ENCODE assay signal across 14 cellular contexts in the genomic region with DNA sequence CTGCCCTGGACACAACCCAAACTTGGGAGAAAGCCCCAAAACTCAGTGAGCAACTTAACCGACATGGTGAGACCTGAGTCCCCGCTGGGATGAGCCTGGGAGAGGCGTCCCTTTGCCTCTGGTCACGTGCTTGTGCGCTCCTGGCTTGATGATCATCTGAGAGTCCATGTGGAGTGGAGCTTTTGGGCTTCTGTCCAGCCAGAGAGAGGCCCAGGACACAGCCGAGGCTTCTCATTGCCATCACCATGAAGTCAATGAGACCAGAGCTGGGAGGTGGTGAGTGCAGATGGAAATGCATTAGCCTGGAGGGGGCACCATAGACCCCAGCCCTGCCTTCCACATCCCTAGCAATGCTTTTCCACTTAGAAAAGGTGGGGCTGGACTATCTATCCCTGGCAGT.
DNase-seq lines count a peak whose midpoint lies in the region; TF ChIP-seq lines count a peak whose summit lies in the region.
"Had no signal": no experiment of that assay in that cellular context is flagged by ENCODE, and none has a peak within 500 bp of the region (broad histone marks: within the 10 kb centered on the region; RNA-seq: fewer than 3 reads in every experiment).

No MANE protein-coding gene starts in this region.

- TF ChIP-seq CTCF in OCI-LY3 (IDR thresholded peaks at IDR 0.05; ENCODE audit: low read depth, low read length) = no peak
- TF ChIP-seq CTCF in type B pancreatic cell (conservative IDR thresholded peaks at IDR 0.05) = no peak

- no peak overlapping the region for H3K9ac ChIP-seq in OCI-LY3 (ENCODE audit: low read length)
- H3K9ac ChIP-seq: BLaER1 had no signal

- H3K27ac Mint-ChIP-seq in type B pancreatic cell = no peak overlapping the region
- H3K27ac Mint-ChIP-seq: CD8-positive, alpha-beta memory T cell had no signal

- no peaks in the 10 kb centered on the region for H3K36me3 ChIP-seq in OCI-LY3 (replicated peaks; ENCODE audit: low read depth, low read length)
- H3K36me3 ChIP-seq: BLaER1 had no signal

- H3K4me1 ChIP-seq in OCI-LY3 (ENCODE audit: low read length) = no peaks in the 10 kb centered on the region

- no peak overlapping the region for H3K4me3 ChIP-seq in OCI-LY3 (ENCODE audit: low read length)
- H3K4me3 ChIP-seq: BLaER1 had no signal

- H3K9me3 Mint-ChIP-seq in type B pancreatic cell = no peaks in the 10 kb centered on the region
- H3K9me3 Mint-ChIP-seq: CD8-positive, alpha-beta memory T cell had no signal

- peaks cover 28% of the 10 kb centered on the region for H3K4me1 Mint-ChIP-seq in type B pancreatic cell (ENCODE audit: unreplicated experiment)
- H3K4me1 Mint-ChIP-seq: CD8-positive, alpha-beta memory T cell had no signal

- no peaks in the 10 kb centered on the region for H4K20me1 ChIP-seq in OCI-LY3 (ENCODE audit: insufficient read depth, low read length)
- H4K20me1 ChIP-seq: BLaER1 had no signal

- 0 out of 2 replicates have a peak overlapping the region, but pooled peaks have one; percentile 10 for H3K4me2 ChIP-seq in OCI-LY3 (ENCODE audit: low read length)
- H3K4me2 ChIP-seq: BLaER1 had no signal

- H3K4me3 Mint-ChIP-seq in type B pancreatic cell = no peak overlapping the region
- H3K4me3 Mint-ChIP-seq: CD8-positive, alpha-beta memory T cell had no signal

- peak; percentile 15 for DNase-seq in NCI-H82 (lab: John Stamatoyannopoulos, UW)
- no peak for DNase-seq in NCI-H82 treated with DMSO at 0.1 percent for 48 hours (lab: John Stamatoyannopoulos, UW; ENCODE audit: unreplicated experiment)
- peak; percentile 27 for DNase-seq in iPS-NIHi7 (ENCODE audit: extremely low spot score)
- DNase-seq in type B pancreatic cell (ENCODE audit: extremely low spot score, unreplicated experiment) = peak; percentile 49
- no peak for DNase-seq in HuH-7.5 (ENCODE audit: low spot score)
- DNase-seq in NCI-H1417 (lab: John Stamatoyannopoulos, UW) = no peak
- no peak for DNase-seq in HUDEP-2 (lab: John Stamatoyannopoulos, UW; ENCODE audit: unreplicated experiment in 76 of 76)
- DNase-seq: AML-193; CD8-positive, alpha-beta memory T cell; DMS53; GF-D8 had no signal

- H3K27me3 ChIP-seq in OCI-LY3 (ENCODE audit: low read depth, low read length) = peaks cover 22% of the 10 kb centered on the region

- no peak overlapping the region for H3K27ac ChIP-seq in OCI-LY3 (ENCODE audit: low read length)
- H3K27ac ChIP-seq: 22Rv1, BLaER1 had no signal

- H3K79me2 ChIP-seq in OCI-LY3 (ENCODE audit: low read length) = no peaks in the 10 kb centered on the region

- peaks cover 5% of the 10 kb centered on the region for H3K36me3 Mint-ChIP-seq in type B pancreatic cell
- H3K36me3 Mint-ChIP-seq: CD8-positive, alpha-beta memory T cell had no signal

- H2AFZ ChIP-seq in OCI-LY3 (ENCODE audit: low read depth, low read length) = no peak overlapping the region

- H3K27me3 Mint-ChIP-seq in type B pancreatic cell = no peaks in the 10 kb centered on the region

- no peaks in the 10 kb centered on the region for H3K9me3 ChIP-seq in OCI-LY3 (ENCODE audit: insufficient read depth, low read length)
- H3K9me3 ChIP-seq: BLaER1 had no signal

Comparison
In these comparisons a context has a peak if more than half of its experiments do, and no peak if none do; other contexts are left out.
1. DNase-seq: peak in NCI-H82 (single experiment), iPS-NIHi7 (single experiment) and type B pancreatic cell (single experiment); none in NCI-H82 treated with DMSO at 0.1 percent for 48 hours (single experiment), HuH-7.5 (single experiment), NCI-H1417 (0 of 3) and HUDEP-2 (0 of 76).